12 cellular contexts compared by ENCODE assay signal in the genomic region with DNA sequence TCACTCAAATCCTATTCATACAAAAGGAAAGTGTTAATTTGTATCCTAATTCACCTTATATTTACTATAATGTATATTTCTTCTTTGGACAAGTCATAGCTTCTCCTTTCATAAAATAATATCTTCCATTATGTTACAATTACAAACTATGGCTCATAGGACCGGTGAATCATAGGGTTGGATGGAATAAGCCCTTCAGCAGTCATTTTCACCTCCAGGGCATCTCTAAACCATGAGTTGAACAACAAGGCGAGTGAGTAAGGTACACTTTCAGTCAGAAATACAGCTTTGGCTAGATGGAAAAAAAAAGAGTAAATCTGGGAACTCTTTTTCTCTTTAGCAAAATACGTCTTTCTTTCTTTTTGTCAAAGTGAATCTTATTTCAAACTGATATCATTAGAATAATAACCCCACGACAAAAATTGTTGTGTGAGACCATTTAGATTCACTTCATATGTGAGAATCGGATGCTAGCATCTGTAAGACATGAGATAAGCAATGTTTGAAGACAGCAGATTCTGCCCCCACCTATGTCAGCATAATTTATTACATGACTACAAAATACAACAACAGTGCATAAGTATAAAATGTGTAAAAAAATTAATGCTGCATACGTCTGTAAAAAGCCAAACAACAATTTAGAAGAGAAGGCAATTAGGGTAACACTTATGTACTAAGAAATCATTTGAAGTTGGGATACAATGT.
DNase-seq lines count a peak whose midpoint lies in the region; ATAC-seq and TF ChIP-seq lines count a peak whose summit lies in the region.
"Had no signal": no experiment of that assay in that cellular context is flagged by ENCODE, and none has a peak within 500 bp of the region (broad histone marks: within the 10 kb centered on the region; RNA-seq: fewer than 3 reads in every experiment).

No MANE protein-coding gene starts in this region.

- H3K9me3 ChIP-seq in adipocyte (ENCODE audit: control insufficient read depth, low read length) (no peaks in the 10 kb centered on the region), vagina (no peaks in the 10 kb centered on the region)
- H3K9me3 ChIP-seq: thyroid gland had no signal

- no peak overlapping the region for H3K4me3 Mint-ChIP-seq in immature natural killer cell

- no peaks in the 10 kb centered on the region for H3K27me3 ChIP-seq in adipocyte (replicated peaks; ENCODE audit: control insufficient read depth, insufficient read depth, low read length)
- H3K27me3 ChIP-seq in vagina, result no peaks in the 10 kb centered on the region
- H3K27me3 ChIP-seq: thyroid gland had no signal

- peak overlapping the region; percentile 71 for H3K9ac ChIP-seq in adipocyte (ENCODE audit: low read length)

- H3K4me3 ChIP-seq in adipocyte (ENCODE audit: low read length), result no peak overlapping the region
- no peak overlapping the region for H3K4me3 ChIP-seq in vagina
- H3K4me3 ChIP-seq: thyroid gland had no signal

- intact Hi-C loops in vagina (cut with DNase I), result no loop called here

- peak overlapping the region; percentile 66 for H3K27ac ChIP-seq in vagina

- no peak for TF ChIP-seq POLR2A in vagina (IDR thresholded peaks at IDR 0.05)

- H3K4me1 Mint-ChIP-seq in immature natural killer cell, result peaks cover 2 to 13% of the 10 kb centered on the region in 2 donors

- no peak overlapping the region for H3K27ac Mint-ChIP-seq in immature natural killer cell

- H3K36me3 ChIP-seq in adipocyte (ENCODE audit: control insufficient read depth, insufficient read depth, low read length, severe bottlenecking), result no peaks in the 10 kb centered on the region
- no peaks in the 10 kb centered on the region for H3K36me3 ChIP-seq in vagina
- H3K36me3 ChIP-seq: thyroid gland had no signal

- no peaks in the 10 kb centered on the region for H3K9me3 Mint-ChIP-seq in immature natural killer cell

- H3K27me3 Mint-ChIP-seq in immature natural killer cell (ENCODE audit: low read depth in 3 of 3), result peaks cover 0 to 4% (median 0%) of the 10 kb centered on the region in 3 donors

- no peak for TF ChIP-seq CTCF in vagina (IDR thresholded peaks at IDR 0.05)

- peaks cover 4 to 26% (median 12%) of the 10 kb centered on the region in 3 donors for H3K36me3 Mint-ChIP-seq in immature natural killer cell

- H3K4me1 ChIP-seq in adipocyte (ENCODE audit: control insufficient read depth, insufficient read depth, low read length) (peaks cover 69% of the 10 kb centered on the region), vagina (peaks cover 48% of the 10 kb centered on the region)

- peak; percentile 37 for DNase-seq in stimulated activated CD4-positive, alpha-beta T cell treated with anti-CD3 and anti-CD28 coated beads, Interleukin-4, amount 100 ng/mL, for 24 hours
- no peak for DNase-seq in stimulated activated CD4-positive, alpha-beta T cell treated with anti-CD3 and anti-CD28 coated beads, Interleukin-2, amount 100 ng/mL, for 24 hours
- DNase-seq in adipocyte (ENCODE audit: low read depth) (peak; percentile 74), kidney tubule cell (ENCODE audit: low spot score) (peak; percentile 75), vagina (ENCODE audit: extremely low spot score in 2 of 2) (no peak), immature natural killer cell (no peak), NCI-H187 (lab: John Stamatoyannopoulos, UW) (no peak)
- DNase-seq: Calu3; central memory CD4-positive, alpha-beta T cell; NCI-H446; thyroid gland had no signal

- no peak for ATAC-seq in GM19397 (IDR thresholded peaks at IDR 0.05; ENCODE audit: unreplicated experiment)

Comparison
In these comparisons a context has a peak if more than half of its experiments do, and no peak if none do; other contexts are left out.
1. DNase-seq: peak in stimulated activated CD4-positive, alpha-beta T cell treated with anti-CD3 and anti-CD28 coated beads, Interleukin-4, amount 100 ng/mL, for 24 hours (single experiment), adipocyte (single experiment) and kidney tubule cell (single experiment); none in stimulated activated CD4-positive, alpha-beta T cell treated with anti-CD3 and anti-CD28 coated beads, Interleukin-2, amount 100 ng/mL, for 24 hours (0 of 2), vagina (0 of 2), immature natural killer cell (0 of 3) and NCI-H187 (0 of 2).